Comparison of ENCODE assay signal across 8 cellular contexts in the genomic region with DNA sequence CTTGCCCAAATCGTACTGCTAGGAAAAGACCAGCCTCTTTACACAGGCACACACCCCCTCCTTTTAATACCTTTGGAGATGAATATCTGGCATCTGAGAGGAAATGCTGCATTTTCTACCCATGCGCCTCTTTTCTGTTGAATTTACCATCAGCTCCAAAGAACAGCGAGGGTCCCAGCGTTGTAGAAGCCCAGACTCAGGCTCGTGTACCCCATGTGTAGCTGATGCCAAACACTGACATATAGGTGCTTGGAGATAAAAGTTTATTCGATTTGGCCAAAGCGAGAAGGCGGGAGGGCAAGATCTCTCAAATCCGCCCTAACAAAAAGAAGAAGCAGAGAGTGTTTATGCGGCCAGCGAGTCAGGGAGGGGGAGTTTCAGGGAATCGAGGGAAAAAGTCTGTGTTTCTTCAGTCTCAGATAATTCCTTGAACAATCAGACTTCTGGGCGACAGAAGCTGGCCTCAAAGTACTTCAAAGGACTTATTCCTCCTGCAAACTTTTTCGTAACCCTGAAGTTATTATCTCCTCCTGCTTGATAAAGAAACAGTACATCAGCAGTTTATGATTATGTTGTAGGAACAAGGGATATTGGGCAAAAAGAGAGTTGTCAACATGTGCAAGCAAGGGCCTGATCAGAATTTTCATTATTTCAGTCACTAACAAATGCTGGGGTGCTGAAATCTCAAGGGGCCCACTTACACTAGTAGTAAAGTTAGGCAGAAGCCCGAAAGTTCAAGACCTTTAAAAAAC. TPM values are rescaled to one million over a fixed set of nuclear protein-coding genes. Genes with fewer than 3 reads are reported as not detected.
DNase-seq lines count a peak whose midpoint lies in the region; ATAC-seq and TF ChIP-seq lines count a peak whose summit lies in the region.

No MANE protein-coding gene starts in this region.

- no peaks in the 10 kb centered on the region for H3K9me3 ChIP-seq in H9 (ENCODE audit: control insufficient read depth, low read depth, low read length)
- no peaks in the 10 kb centered on the region for H3K9me3 ChIP-seq in OCI-LY3 (ENCODE audit: insufficient read depth, low read length)
- no peaks in the 10 kb centered on the region for H3K9me3 ChIP-seq in osteoblast (ENCODE audit: low read depth, low read length)

- H3K4me2 ChIP-seq in H9 (ENCODE audit: insufficient read depth, insufficient read length, low read length) = peak overlapping the region; percentile 92
- peak overlapping the region; percentile 94 for H3K4me2 ChIP-seq in OCI-LY3 (ENCODE audit: low read length)
- H3K4me2 ChIP-seq in osteoblast (ENCODE audit: insufficient read depth, low read length) = peak overlapping the region; percentile 99

- H3K4me1 Mint-ChIP-seq in H9 = peaks cover 8 to 17% of the 10 kb centered on the region in 2 experiments; a peak in 3 of 4 replicates

- H3K9ac ChIP-seq in H9 (ENCODE audit: extremely low read depth, insufficient read length, low read length) (peak overlapping the region; percentile 12), OCI-LY3 (ENCODE audit: low read length) (peak overlapping the region; percentile 25)

- no CpG with 5 or more reads among the region's 15 CpGs for WGBS in H9 (ENCODE audit: extremely low coverage, insufficient read length, low lambda C conversion rate)

- no peak for TF ChIP-seq CTCF in H9 (conservative IDR thresholded peaks at IDR 0.05)
- no peak for TF ChIP-seq CTCF in OCI-LY3 (IDR thresholded peaks at IDR 0.05; ENCODE audit: low read depth, low read length)
- TF ChIP-seq CTCF in osteoblast (IDR thresholded peaks at IDR 0.05; ENCODE audit: extremely low read depth, low read depth, low read length) = no peak

- H3K27ac Mint-ChIP-seq in H9 = peak overlapping the region in 1 of 3 experiments; percentile 80; a peak in 4 of 7 replicates

- no peak overlapping the region for H2BK120ac ChIP-seq in H9 (ENCODE audit: low read depth, low read length, poor library complexity, severe bottlenecking)

- H3K14ac ChIP-seq in H9 (ENCODE audit: insufficient read depth, low read length) = no peak overlapping the region

- H4K91ac ChIP-seq in H9 (ENCODE audit: insufficient read length, low read depth, low read length) = no peak overlapping the region

- H2BK15ac ChIP-seq in H9 (ENCODE audit: low read depth, low read length) = no peak overlapping the region

- H3K9me3 Mint-ChIP-seq in H9 = no peaks in the 10 kb centered on the region

- no peak overlapping the region for H2BK5ac ChIP-seq in H9 (ENCODE audit: insufficient read length, low read length)

- no peak overlapping the region for H3K18ac ChIP-seq in H9 (ENCODE audit: insufficient read length, low read depth, low read length)

- H3K4me1 ChIP-seq in H9 (ENCODE audit: insufficient read depth, low read length) (peaks cover 3% of the 10 kb centered on the region; the same call in 1 of the 2 replicates), OCI-LY3 (ENCODE audit: low read length) (peaks cover 26% of the 10 kb centered on the region), osteoblast (ENCODE audit: insufficient read depth, low read length) (peaks cover 9% of the 10 kb centered on the region)

- peaks cover 9% of the 10 kb centered on the region for H3K23me2 ChIP-seq in H9 (ENCODE audit: insufficient read length, low read depth, low read length, poor library complexity, severe bottlenecking)

- H3K4me3 Mint-ChIP-seq in H9 = peak overlapping the region; percentile 72 to 85

- peak; percentile 24 for ATAC-seq in GM18502 (IDR thresholded peaks at IDR 0.05; ENCODE audit: poor library complexity, unreplicated experiment)

- H3K27ac ChIP-seq in H9 (ENCODE audit: insufficient read length, low read depth, low read length) = no peak overlapping the region
- no peak overlapping the region for H3K27ac ChIP-seq in OCI-LY3 (ENCODE audit: low read length)
- no peak overlapping the region for H3K27ac ChIP-seq in osteoblast (ENCODE audit: low read depth, low read length)

- H3T11ph ChIP-seq in H9 (ENCODE audit: low read length) = no peak overlapping the region

- H3K4ac ChIP-seq in H9 (ENCODE audit: low read depth, low read length) = no peak overlapping the region

- H3K79me2 ChIP-seq in H9 (ENCODE audit: insufficient read depth, low read length) = no peaks in the 10 kb centered on the region
- H3K79me2 ChIP-seq in OCI-LY3 (ENCODE audit: low read length) = no peaks in the 10 kb centered on the region
- H3K79me2 ChIP-seq in osteoblast (ENCODE audit: insufficient read depth, low read length) = no peaks in the 10 kb centered on the region

- H3K4me3 ChIP-seq in OCI-LY3 (ENCODE audit: low read length) (peak overlapping the region; percentile 78), osteoblast (ENCODE audit: insufficient read depth, low read length) (peak overlapping the region; percentile 84)

- H4K20me1 ChIP-seq in H9 (ENCODE audit: control insufficient read depth, insufficient read depth, insufficient read length) = no peaks in the 10 kb centered on the region
- H4K20me1 ChIP-seq in OCI-LY3 (ENCODE audit: insufficient read depth, low read length) = no peaks in the 10 kb centered on the region
- no peaks in the 10 kb centered on the region for H4K20me1 ChIP-seq in osteoblast (ENCODE audit: insufficient read depth, low read length)

- H3K27me3 Mint-ChIP-seq in H9 (ENCODE audit: low read depth) = peaks cover 16% of the 10 kb centered on the region

- H3K23ac ChIP-seq in H9 (ENCODE audit: insufficient read length, low read depth, low read length) = no peak overlapping the region

- intact Hi-C loops in posterior vena cava (cut with DNase I) = no loop called here

- no peak overlapping the region for H4K8ac ChIP-seq in H9 (replicated peaks; ENCODE audit: insufficient read length, low read depth, low read length)

- H3K36me3 ChIP-seq in OCI-LY3 (replicated peaks; ENCODE audit: low read depth, low read length) (no peaks in the 10 kb centered on the region), osteoblast (ENCODE audit: insufficient read depth, low read length) (no peaks in the 10 kb centered on the region)

- H3K27me3 ChIP-seq in H9 (ENCODE audit: insufficient read depth, low read length) = no peaks in the 10 kb centered on the region
- peaks cover 7% of the 10 kb centered on the region; the same call in 1 of the 2 replicates for H3K27me3 ChIP-seq in OCI-LY3 (ENCODE audit: low read depth, low read length)
- H3K27me3 ChIP-seq in osteoblast (ENCODE audit: insufficient read depth, low read length) = peaks cover 3% of the 10 kb centered on the region

- no peak overlapping the region for H3K56ac ChIP-seq in H9 (ENCODE audit: insufficient read length, low read depth, low read length)

- H2AFZ ChIP-seq in H9 (ENCODE audit: low read length) (peak overlapping the region; percentile 96), OCI-LY3 (ENCODE audit: low read depth, low read length) (peak overlapping the region; percentile 69), osteoblast (ENCODE audit: low read length) (peak overlapping the region; percentile 96)

- H2AK5ac ChIP-seq in H9 (ENCODE audit: insufficient read length, low read length) = no peak overlapping the region

- no peak overlapping the region for H4K5ac ChIP-seq in H9 (ENCODE audit: insufficient read length, low read depth, low read length)

- H2BK20ac ChIP-seq in H9 (ENCODE audit: low read depth, low read length, poor library complexity, severe bottlenecking) = no peak overlapping the region

- no peak overlapping the region for H2BK12ac ChIP-seq in H9 (ENCODE audit: insufficient read length, low read depth, low read length)

- H3K79me1 ChIP-seq in H9 (ENCODE audit: insufficient read depth, low read depth, low read length, poor library complexity, severe bottlenecking) = no peaks in the 10 kb centered on the region

- no peaks in the 10 kb centered on the region; a peak in 1 of 7 replicates for H3K36me3 Mint-ChIP-seq in H9 (ENCODE audit: insufficient read depth in 1 of 3, low read depth in 3 of 3)

- DNase-seq in H9 (no peak), ecto neural progenitor cell (ENCODE audit: low spot score) (peak; percentile 53), osteoblast (ENCODE audit: insufficient read length, low spot score, missing footprints) (no peak), glomerular visceral epithelial cell (ENCODE audit: extremely low spot score) (no peak), posterior vena cava (ENCODE audit: low spot score) (no peak), HCEC 1CT (no peak)

RNA-seq across cellular contexts. Expression of a gene that starts 0.6 kb away (rescaled TPM):
- total RNA-seq in H9 (2021) = 19.8 and 20.6 TPM in 2 replicates
- 133 and 150 TPM in 2 replicates for total RNA-seq in osteoblast
- total RNA-seq in posterior vena cava = 100 to 1,000 TPM; 105 to 138 TPM

RNA-seq across cellular contexts. Expression of a gene that starts 35.9 kb away (rescaled TPM):
- total RNA-seq in H9 (2021) (0.90 and 1.2 TPM in 2 replicates), osteoblast (not detected in 2 replicates), posterior vena cava (1 to 10 TPM; 1.3 to 2.0 TPM)
